In the genomic region with DNA sequence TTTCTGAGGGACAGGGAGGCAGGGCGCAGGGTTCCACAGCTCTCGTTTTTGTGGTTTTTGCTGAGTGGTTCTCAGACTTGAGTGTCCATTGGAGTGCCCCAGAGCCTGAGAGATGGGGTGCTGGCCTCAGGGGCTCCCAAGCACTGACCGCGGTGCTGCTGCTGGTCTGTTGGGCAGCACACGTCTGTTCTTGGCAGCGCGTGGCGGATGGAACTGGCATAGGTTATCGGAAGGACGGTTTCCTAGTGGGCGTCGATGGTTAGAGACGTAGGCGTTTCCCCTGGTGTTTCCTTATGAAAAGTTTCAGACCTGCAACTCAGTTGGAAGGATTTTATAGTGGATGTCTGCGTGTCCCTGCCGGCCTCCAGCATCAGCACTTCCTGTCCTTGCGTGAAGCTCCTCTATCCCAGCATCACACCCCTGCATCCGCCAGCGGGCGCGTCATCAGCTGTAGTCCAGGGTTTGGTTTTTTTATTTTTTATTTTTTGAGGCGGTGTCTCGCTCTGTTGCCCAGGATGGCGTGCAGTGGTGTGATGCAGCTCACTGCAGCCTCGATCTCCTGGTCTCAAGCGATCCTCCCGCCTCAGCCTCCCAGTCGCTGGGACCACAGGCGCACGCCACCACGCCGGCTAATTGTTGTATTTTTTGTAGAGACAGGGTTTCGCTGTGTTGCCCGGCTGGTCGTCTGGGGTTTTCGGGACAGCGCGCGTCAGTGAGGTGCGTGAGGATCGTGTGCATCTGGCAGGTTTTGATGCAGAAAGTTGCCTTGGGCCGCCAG, we compare ENCODE assay signal across 24 cellular contexts.
"Had no signal": no experiment of that assay in that cellular context is flagged by ENCODE, and none has a peak within 500 bp of the region (broad histone marks: within the 10 kb centered on the region; RNA-seq: fewer than 3 reads in every experiment).

No MANE protein-coding gene starts in this region.

- FAIRE-seq: astrocyte, islet of Langerhans had no signal

- H3K27ac Mint-ChIP-seq: activated B cell treated with CpG ODN at 0.5 μM for 24 hours; activated CD8-positive, alpha-beta memory T cell treated with anti-CD3 and anti-CD28 coated beads, Interleukin-2, amount 10 ng/mL, durations not matched to agents 7 days and 5 days; activated CD8-positive, alpha-beta T cell treated with anti-CD3 and anti-CD28 coated beads for 36 hours; activated naive CD4-positive, alpha-beta T cell treated with anti-CD3 and anti-CD28 coated beads, Interleukin-2, amount 50 U/mL, for 24 hours had no signal

- H3K4me1 Mint-ChIP-seq: activated CD8-positive, alpha-beta memory T cell treated with anti-CD3 and anti-CD28 coated beads, Interleukin-2, amount 10 ng/mL, durations not matched to agents 7 days and 5 days; activated naive CD4-positive, alpha-beta T cell treated with anti-CD3 and anti-CD28 coated beads, Interleukin-2, amount 50 U/mL, for 24 hours; neural crest cell had no signal

- H3K27me3 ChIP-seq: colonic mucosa, esophagus squamous epithelium, gastrocnemius medialis, sigmoid colon, upper lobe of left lung had no signal

- ATAC-seq: activated CD8-positive, alpha-beta memory T cell treated with anti-CD3 and anti-CD28 coated beads, Interleukin-2, amount 10 ng/mL, durations not matched to agents 7 days and 5 days; activated CD8-positive, alpha-beta T cell treated with anti-CD3 and anti-CD28 coated beads for 36 hours; gastrocnemius medialis; lower lobe of right lung had no signal

- H3K4me3 ChIP-seq: colonic mucosa, esophagus squamous epithelium, gastrocnemius medialis, lower lobe of right lung, sigmoid colon, smooth muscle cell, upper lobe of left lung had no signal

- H3K9me3 Mint-ChIP-seq: activated B cell treated with CpG ODN at 0.5 μM for 24 hours; activated CD8-positive, alpha-beta T cell treated with anti-CD3 and anti-CD28 coated beads for 36 hours; activated naive CD4-positive, alpha-beta T cell treated with anti-CD3 and anti-CD28 coated beads, Interleukin-2, amount 50 U/mL, for 24 hours; naive B cell; neural crest cell had no signal

- H3K4me3 Mint-ChIP-seq: activated B cell treated with CpG ODN at 0.5 μM for 24 hours; activated CD8-positive, alpha-beta memory T cell treated with anti-CD3 and anti-CD28 coated beads, Interleukin-2, amount 10 ng/mL, durations not matched to agents 7 days and 5 days; activated CD8-positive, alpha-beta T cell treated with anti-CD3 and anti-CD28 coated beads for 36 hours; activated naive CD4-positive, alpha-beta T cell treated with anti-CD3 and anti-CD28 coated beads, Interleukin-2, amount 50 U/mL, for 24 hours; neural crest cell had no signal

- H3K9me3 ChIP-seq: colonic mucosa, esophagus squamous epithelium, gastrocnemius medialis, lower lobe of right lung, sigmoid colon, upper lobe of left lung had no signal

- H3K4me2 ChIP-seq: smooth muscle cell had no signal

- H3K27ac ChIP-seq: colonic mucosa, esophagus squamous epithelium, gastrocnemius medialis, lower lobe of right lung, sigmoid colon, upper lobe of left lung had no signal

- H3K4me1 ChIP-seq: colonic mucosa, esophagus squamous epithelium, gastrocnemius medialis, lower lobe of right lung, sigmoid colon had no signal

- DNase-seq: activated B cell treated with CpG ODN at 0.5 μM for 24 hours; activated CD4-positive, alpha-beta T cell treated with anti-CD3 and anti-CD28 coated beads for 4 hours; activated CD8-positive, alpha-beta memory T cell treated with anti-CD3 and anti-CD28 coated beads, Interleukin-2, amount 10 ng/mL, durations not matched to agents 7 days and 5 days; activated CD8-positive, alpha-beta T cell treated with anti-CD3 and anti-CD28 coated beads for 36 hours; activated gamma-delta T cell treated with Interleukin-2 at 50 U/mL for 16 hours; colonic mucosa; esophagus squamous epithelium; gastrocnemius medialis; hypothalamus; lower lobe of right lung; naive B cell; occipital lobe; posterior cingulate gyrus; sigmoid colon; stimulated activated CD4-positive, alpha-beta T cell treated with anti-CD3 and anti-CD28 coated beads, Interleukin-2, amount 100 ng/mL, for 48 hours; stimulated activated CD8-positive, alpha-beta memory T cell treated with anti-CD3 and anti-CD28 coated beads, Interleukin-4, amount 100 ng/mL, for 48 hours; stimulated activated naive CD4-positive, alpha-beta T cell; T1000 had no signal

- H3K27me3 Mint-ChIP-seq: activated B cell treated with CpG ODN at 0.5 μM for 24 hours; activated CD8-positive, alpha-beta memory T cell treated with anti-CD3 and anti-CD28 coated beads, Interleukin-2, amount 10 ng/mL, durations not matched to agents 7 days and 5 days; activated CD8-positive, alpha-beta T cell treated with anti-CD3 and anti-CD28 coated beads for 36 hours; activated naive CD4-positive, alpha-beta T cell treated with anti-CD3 and anti-CD28 coated beads, Interleukin-2, amount 50 U/mL, for 24 hours; naive B cell had no signal
